18 cellular contexts compared by ENCODE assay signal in genomic region chr1:146001734-146002133, GRCh38. TPM values are rescaled to one million over a fixed set of nuclear protein-coding genes. Genes with fewer than 3 reads are reported as not detected.
DNase-seq lines count a peak whose midpoint lies in the region; ATAC-seq and TF ChIP-seq lines count a peak whose summit lies in the region.
"Had no signal": no experiment of that assay in that cellular context is flagged by ENCODE, and none has a peak within 500 bp of the region (broad histone marks: within the 10 kb centered on the region; RNA-seq: fewer than 3 reads in every experiment).

No MANE protein-coding gene starts in this region.

- no peak for TF ChIP-seq CTCF in gastroesophageal sphincter (IDR thresholded peaks at IDR 0.05)

- H3K4me3 Mint-ChIP-seq in CD4-positive, alpha-beta memory T cell, result peak overlapping the region in 7 of 8 donors; percentile 17 to 81 (median 62)
- H3K4me3 Mint-ChIP-seq in T-cell, result peak overlapping the region in 1 of 3 donors; percentile 98
- H3K4me3 Mint-ChIP-seq in stimulated activated effector memory CD8-positive, alpha-beta T cell treated with anti-CD3 and anti-CD28 coated beads, Interleukin-12 subunit alpha, Interleukin-12 subunit beta, amount 100 ng/mL, for 72 hours, result peak overlapping the region; percentile 94

- POLR2A ChIA-PET in CD4-positive, alpha-beta memory T cell (lab: Charles Lee; ENCODE audit: partially characterized antibody), result interaction anchor here (0.6 to 29.8 kb wide), 3 partner anchors 15 to 37 kb away, joined by 4 to 1967 read pairs (median 14); partner anchors contain the start of genes ANKRD34A, POLR3GL and TXNIP
- POLR2A ChIA-PET in T-cell (lab: Charles Lee), result interaction anchor here (0.5 to 0.7 kb wide), 3 partner anchors 13 to 177 kb away, joined by 3 to 4 read pairs (median 3); no protein-coding TSS in a partner anchor

- H3K27ac ChIP-seq in CD4-positive, alpha-beta memory T cell (ENCODE audit: low read depth, low read length), result no peak overlapping the region
- H3K27ac ChIP-seq in gastroesophageal sphincter, result peak overlapping the region; percentile 35 to 97 (median 94)
- H3K27ac ChIP-seq: dorsolateral prefrontal cortex, KMS-11, PC-9 had no signal

- H3K9me3 ChIP-seq in CD4-positive, alpha-beta memory T cell (ENCODE audit: control insufficient read depth in 1 of 2, low read length in 2 of 2), result no peaks in the 10 kb centered on the region
- H3K9me3 ChIP-seq in gastroesophageal sphincter, result no peaks in the 10 kb centered on the region
- H3K9me3 ChIP-seq: ascending aorta had no signal

- DNase-seq in CD4-positive, alpha-beta memory T cell, result no peak
- no peak for DNase-seq in T-cell
- no peak for DNase-seq in stimulated activated effector memory CD8-positive, alpha-beta T cell treated with anti-CD3 and anti-CD28 coated beads, Interleukin-12 subunit alpha, Interleukin-12 subunit beta, amount 100 ng/mL, for 72 hours (ENCODE audit: low spot score in 2 of 2)
- no peak for DNase-seq in CD1c-positive myeloid dendritic cell (ENCODE audit: extremely low spot score)
- no peak for DNase-seq in foreskin melanocyte
- DNase-seq: C1 segment of cervical spinal cord, dorsolateral prefrontal cortex, EL, mesendoderm, NCI-H524, PC-9, small intestine had no signal

- no peak for TF ChIP-seq POLR2A in gastroesophageal sphincter (IDR thresholded peaks at IDR 0.05)

- no peaks in the 10 kb centered on the region for H3K27me3 ChIP-seq in CD4-positive, alpha-beta memory T cell (ENCODE audit: insufficient read depth, low read length)
- no peaks in the 10 kb centered on the region for H3K27me3 ChIP-seq in gastroesophageal sphincter
- H3K27me3 ChIP-seq: ascending aorta, dorsolateral prefrontal cortex had no signal

- CTCF ChIA-PET in CD4-positive, alpha-beta memory T cell (lab: Charles Lee; ENCODE audit: partially characterized antibody), result interaction anchor here (1.2 to 16.1 kb wide), 6 partner anchors 6 to 156 kb away, joined by 3 to 447 read pairs (median 87); partner anchors contain the start of genes NUDT17 and TXNIP
- CTCF ChIA-PET in T-cell (lab: Charles Lee), result interaction anchor here in 1 of 2 donors (0.6 to 1.1 kb wide), 3 partner anchors 12 to 31 kb away, joined by 3 to 7 read pairs (median 4); no protein-coding TSS in a partner anchor

- WGBS in gastroesophageal sphincter (ENCODE audit: low coverage in 1 of 2), 2 donors, result 94 to 100% methylated on average over 2 of the region's 2 CpGs

- H3K4me1 Mint-ChIP-seq in CD4-positive, alpha-beta memory T cell, result peaks cover 46 to 85% (median 65%) of the 10 kb centered on the region in 4 donors
- H3K4me1 Mint-ChIP-seq in T-cell, result peaks cover 77 to 88% (median 80%) of the 10 kb centered on the region in 3 donors
- peaks cover 70% of the 10 kb centered on the region for H3K4me1 Mint-ChIP-seq in stimulated activated effector memory CD8-positive, alpha-beta T cell treated with anti-CD3 and anti-CD28 coated beads, Interleukin-12 subunit alpha, Interleukin-12 subunit beta, amount 100 ng/mL, for 72 hours

- peaks cover 88% of the 10 kb centered on the region for H3K4me1 ChIP-seq in CD4-positive, alpha-beta memory T cell (ENCODE audit: insufficient read depth, low read length)
- H3K4me1 ChIP-seq in gastroesophageal sphincter, result peaks cover 8 to 75% (median 20%) of the 10 kb centered on the region in 3 donors

- ATAC-seq in T-cell (replicated peaks in 1 of 4) (no peak), gastroesophageal sphincter (no peak), GM19397 (IDR thresholded peaks at IDR 0.05; ENCODE audit: unreplicated experiment) (no peak), HG03354 (IDR thresholded peaks at IDR 0.05; ENCODE audit: poor library complexity, severe bottlenecking, unreplicated experiment) (no peak)
- ATAC-seq in stimulated activated effector memory CD8-positive, alpha-beta T cell treated with anti-CD3 and anti-CD28 coated beads, Interleukin-12 subunit alpha, Interleukin-12 subunit beta, amount 100 ng/mL, for 72 hours, result peak; percentile 42

- no peaks in the 10 kb centered on the region for H3K36me3 ChIP-seq in CD4-positive, alpha-beta memory T cell (ENCODE audit: insufficient read depth, low read length)
- H3K36me3 ChIP-seq in gastroesophageal sphincter, result no peaks in the 10 kb centered on the region
- H3K36me3 ChIP-seq: ascending aorta had no signal

- TF ChIP-seq EP300 in gastroesophageal sphincter (IDR thresholded peaks at IDR 0.05), result no peak

- intact Hi-C loops in CD4-positive, alpha-beta memory T cell (cut with micrococcal nuclease), result no loop called here

- H3K27ac Mint-ChIP-seq in CD4-positive, alpha-beta memory T cell, result peak overlapping the region; percentile 57 to 93 (median 84)
- H3K27ac Mint-ChIP-seq in T-cell, result peak overlapping the region; percentile 98 to 99
- peak overlapping the region; percentile 97 for H3K27ac Mint-ChIP-seq in stimulated activated effector memory CD8-positive, alpha-beta T cell treated with anti-CD3 and anti-CD28 coated beads, Interleukin-12 subunit alpha, Interleukin-12 subunit beta, amount 100 ng/mL, for 72 hours

- no peak overlapping the region for H3K4me3 ChIP-seq in CD4-positive, alpha-beta memory T cell (ENCODE audit: low read length in 2 of 2)
- no peak overlapping the region for H3K4me3 ChIP-seq in gastroesophageal sphincter
- H3K4me3 ChIP-seq: ascending aorta, dorsolateral prefrontal cortex, PC-9 had no signal

- H3K36me3 Mint-ChIP-seq in CD4-positive, alpha-beta memory T cell, result peaks cover 0 to 10% of the 10 kb centered on the region in 2 donors
- no peaks in the 10 kb centered on the region for H3K36me3 Mint-ChIP-seq in T-cell
- peaks cover 13% of the 10 kb centered on the region for H3K36me3 Mint-ChIP-seq in stimulated activated effector memory CD8-positive, alpha-beta T cell treated with anti-CD3 and anti-CD28 coated beads, Interleukin-12 subunit alpha, Interleukin-12 subunit beta, amount 100 ng/mL, for 72 hours

- no peaks in the 10 kb centered on the region for H3K27me3 Mint-ChIP-seq in CD4-positive, alpha-beta memory T cell
- H3K27me3 Mint-ChIP-seq in T-cell, result no peaks in the 10 kb centered on the region

- peaks cover 0 to 2% (median 0%) of the 10 kb centered on the region in 8 donors for H3K9me3 Mint-ChIP-seq in CD4-positive, alpha-beta memory T cell
- H3K9me3 Mint-ChIP-seq in T-cell, result no peaks in the 10 kb centered on the region
- H3K9me3 Mint-ChIP-seq in stimulated activated effector memory CD8-positive, alpha-beta T cell treated with anti-CD3 and anti-CD28 coated beads, Interleukin-12 subunit alpha, Interleukin-12 subunit beta, amount 100 ng/mL, for 72 hours, result no peaks in the 10 kb centered on the region

RNA-seq across cellular contexts. Expression of gene TXNIP, which starts 5.4 kb away (rescaled TPM):
- 100 to 1,000 TPM; 933 to 985 TPM for total RNA-seq in CD4-positive, alpha-beta memory T cell
- 1,000 to 10,000 TPM; 4,275 to 4,310 TPM for polyA plus RNA-seq in CD4-positive, alpha-beta memory T cell
- total RNA-seq in T-cell (1,000 to 10,000 TPM in 1 of 5 donors, 100 to 1,000 TPM in 4; 721 to 2,117 (median 773) TPM), gastroesophageal sphincter (1,000 to 10,000 TPM; 2,024 to 3,704 (median 2,348) TPM)

RNA-seq across cellular contexts. Expression of gene HJV, which starts 19.8 kb away (rescaled TPM):
- total RNA-seq in CD4-positive, alpha-beta memory T cell, result not detected
- not detected for polyA plus RNA-seq in CD4-positive, alpha-beta memory T cell
- total RNA-seq in T-cell (not detected), gastroesophageal sphincter (under 1 TPM in 1 of 4 donors, not detected in 3; 0.77 TPM)
- total RNA-seq: ascending aorta, omental fat pad, PC-9 had no signal
- polyA plus RNA-seq: small intestine had no signal

RNA-seq across cellular contexts. Expression of gene POLR3GL, which starts 37.2 kb away (rescaled TPM):
- total RNA-seq in CD4-positive, alpha-beta memory T cell, result 10 to 100 TPM; 36.6 to 38.3 TPM
- polyA plus RNA-seq in CD4-positive, alpha-beta memory T cell, result 100 to 1,000 TPM in 1 of 2 donors, 10 to 100 TPM in 1; 95.3 to 164 TPM
- 10 to 100 TPM; 30.9 to 41.7 (median 38.3) TPM for total RNA-seq in T-cell
- 10 to 100 TPM; 32.9 to 44.0 (median 37.6) TPM for total RNA-seq in gastroesophageal sphincter

RNA-seq across cellular contexts. Expression of gene ANKRD34A, which starts 37.4 kb away (rescaled TPM):
- 1 to 10 TPM; 1.8 to 2.1 TPM for total RNA-seq in CD4-positive, alpha-beta memory T cell
- polyA plus RNA-seq in CD4-positive, alpha-beta memory T cell, result under 1 TPM in 1 of 2 donors, not detected in 1; 0.60 TPM
- total RNA-seq in T-cell (1 to 10 TPM in 3 of 5 donors, under 1 TPM in 2; 0.68 to 3.5 (median 1.7) TPM), gastroesophageal sphincter (1 to 10 TPM in 1 of 4 donors, under 1 TPM in 2, not detected in 1; 0.62 to 1.9 (median 0.67) TPM)

RNA-seq across cellular contexts. Expression of gene LIX1L, which starts 43.9 kb away (rescaled TPM):
- 10 to 100 TPM; 64.5 to 66.1 TPM for total RNA-seq in CD4-positive, alpha-beta memory T cell
- polyA plus RNA-seq in CD4-positive, alpha-beta memory T cell, result 10 to 100 TPM; 35.3 to 35.7 TPM
- total RNA-seq in T-cell, result 10 to 100 TPM; 43.4 to 74.4 (median 64.2) TPM
- 10 to 100 TPM; 37.8 to 53.5 (median 45.3) TPM for total RNA-seq in gastroesophageal sphincter
